In the genomic region with DNA sequence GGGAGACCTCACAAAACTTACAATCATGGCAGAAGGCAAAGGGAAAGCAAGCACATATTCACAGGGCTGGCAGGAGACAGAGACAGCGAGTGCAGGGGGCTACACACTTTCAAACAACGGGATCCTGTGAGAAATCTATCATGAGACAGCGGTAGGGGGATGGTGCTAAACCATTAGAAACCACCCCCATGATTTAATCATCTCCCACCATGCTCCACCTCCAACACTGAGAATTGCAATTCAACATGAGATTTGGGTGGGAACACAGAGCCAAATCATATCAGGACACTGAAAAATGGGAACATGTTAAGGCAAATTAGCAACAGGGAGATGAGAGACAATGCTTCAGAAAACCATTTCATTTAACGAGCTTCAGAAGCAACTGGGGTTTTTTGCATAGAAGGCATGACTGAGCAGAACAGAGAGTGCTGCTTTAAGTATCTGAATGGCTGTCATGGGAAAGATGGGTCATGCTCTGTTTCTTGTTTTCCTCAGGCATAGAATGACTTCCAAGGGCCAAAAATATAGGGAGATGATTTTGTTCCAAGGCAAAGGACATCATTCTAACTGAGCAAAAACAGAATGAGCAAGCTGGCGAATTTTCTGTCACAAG, we compare ENCODE assay signal across 13 cellular contexts.
"Had no signal": no experiment of that assay in that cellular context is flagged by ENCODE, and none has a peak within 500 bp of the region (broad histone marks: within the 10 kb centered on the region; RNA-seq: fewer than 3 reads in every experiment).

No MANE protein-coding gene starts in this region.

- H3K4me1 Mint-ChIP-seq: activated naive CD4-positive, alpha-beta T cell treated with anti-CD3 and anti-CD28 coated beads, Interleukin-2, amount 10 ng/mL, durations not matched to agents 7 days and 5 days had no signal

- H3K27ac Mint-ChIP-seq: activated naive CD4-positive, alpha-beta T cell treated with anti-CD3 and anti-CD28 coated beads, Interleukin-2, amount 10 ng/mL, durations not matched to agents 7 days and 5 days; activated T-helper 2 cell treated with anti-CD3 and anti-CD28 coated beads, Interferon-gamma antibody, Interleukin-2, Interleukin-4, amounts not matched to agents 10 μg/mL and 5 μg/mL and 100 μg/mL, durations not matched to agents 14 hours and 24 hours and 36 hours had no signal

- DNase-seq: activated CD4-positive, alpha-beta T cell treated with anti-CD3 and anti-CD28 coated beads, Interleukin-2, amount 50 U/mL, for 1 hour; activated naive CD4-positive, alpha-beta T cell treated with anti-CD3 and anti-CD28 coated beads, Interleukin-2, amount 10 ng/mL, durations not matched to agents 7 days and 5 days; central memory CD4-positive, alpha-beta T cell; cortex of kidney; effector memory CD4-positive, alpha-beta T cell; hippocampal formation had no signal

- H3K27ac ChIP-seq: epithelial cell of prostate, neutrophil, right atrium auricular region, skin epidermis, tibial nerve, vagina had no signal

- H3K36me3 Mint-ChIP-seq: activated naive CD4-positive, alpha-beta T cell treated with anti-CD3 and anti-CD28 coated beads, Interleukin-2, amount 10 ng/mL, durations not matched to agents 7 days and 5 days had no signal

- H3K4me1 ChIP-seq: right atrium auricular region, tibial nerve, vagina had no signal

- H3K36me3 ChIP-seq: neutrophil, right atrium auricular region, tibial nerve, vagina had no signal

- H3K27me3 Mint-ChIP-seq: activated naive CD4-positive, alpha-beta T cell treated with anti-CD3 and anti-CD28 coated beads, Interleukin-2, amount 10 ng/mL, durations not matched to agents 7 days and 5 days had no signal

- H3K4me3 Mint-ChIP-seq: activated naive CD4-positive, alpha-beta T cell treated with anti-CD3 and anti-CD28 coated beads, Interleukin-2, amount 10 ng/mL, durations not matched to agents 7 days and 5 days had no signal

- H3K9me3 ChIP-seq: neutrophil, right atrium auricular region, tibial nerve, vagina had no signal

- H3K27me3 ChIP-seq: neutrophil, right atrium auricular region, tibial nerve, vagina had no signal

- H3K9me3 Mint-ChIP-seq: activated naive CD4-positive, alpha-beta T cell treated with anti-CD3 and anti-CD28 coated beads, Interleukin-2, amount 10 ng/mL, durations not matched to agents 7 days and 5 days; activated T-helper 2 cell treated with anti-CD3 and anti-CD28 coated beads, Interferon-gamma antibody, Interleukin-2, Interleukin-4, amounts not matched to agents 10 μg/mL and 5 μg/mL and 100 μg/mL, durations not matched to agents 14 hours and 24 hours and 36 hours had no signal

- H3K4me3 ChIP-seq: right atrium auricular region, skin epidermis, tibial nerve, vagina had no signal
